9 cellular contexts compared by ENCODE assay signal in the genomic region with DNA sequence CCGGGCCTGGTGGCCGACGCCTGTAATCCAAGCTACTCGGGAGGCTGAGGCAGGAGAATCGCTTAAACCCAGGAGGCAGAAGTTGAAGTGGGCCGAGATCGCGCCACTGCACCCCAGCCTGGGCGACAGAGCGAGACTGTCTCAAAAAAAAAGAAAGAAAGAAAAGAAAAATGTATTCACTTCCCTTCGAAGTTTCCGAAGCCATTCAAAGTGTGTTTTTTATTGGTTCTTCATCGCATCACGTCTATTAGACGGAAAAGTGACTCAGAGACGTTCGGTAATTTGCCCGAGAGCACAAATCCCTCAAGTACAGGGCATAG. TPM values are rescaled to one million over a fixed set of nuclear protein-coding genes. Genes with fewer than 3 reads are reported as not detected.
DNase-seq lines count a peak whose midpoint lies in the region; ATAC-seq and TF ChIP-seq lines count a peak whose summit lies in the region.
"Not testable (repeated sequence)": the region's sequence is repeated elsewhere in the genome, so short reads cannot be mapped to it uniquely, and the experiment has no call there.
"Had no signal": no experiment of that assay in that cellular context is flagged by ENCODE, and none has a peak within 500 bp of the region (broad histone marks: within the 10 kb centered on the region; RNA-seq: fewer than 3 reads in every experiment).

No MANE protein-coding gene starts in this region.

- H4K20me1 ChIP-seq in SK-N-SH (ENCODE audit: insufficient read depth), result not testable (repeated sequence)

- CTCF ChIA-PET in SK-N-SH (lab: Yijun Ruan, JAX), result interaction anchor here (0.6 to 2.5 kb wide), 4 partner anchors 18 to 701 kb away, joined by 3 to 12 read pairs (median 3); no protein-coding TSS in a partner anchor

- POLR2A ChIA-PET in SK-N-SH (lab: Yijun Ruan, JAX), result interaction anchor here (1.3 to 1.4 kb wide), 2 partner anchors 9 to 84 kb away, joined by 3 to 4 read pairs; a partner anchor contains a TSS
- POLR2A ChIA-PET in activated naive CD8-positive, alpha-beta T cell treated with anti-CD3 and anti-CD28 coated beads, Interleukin-2, amount 10 ng/mL, durations not matched to agents 7 days and 5 days (lab: Charles Lee), result interaction anchor here (1.2 to 2.6 kb wide), 6 partner anchors 9 to 84 kb away, joined by 5 to 11 read pairs (median 8); a partner anchor contains a TSS

- not testable (repeated sequence) for H3K36me3 Mint-ChIP-seq in activated naive CD8-positive, alpha-beta T cell treated with anti-CD3 and anti-CD28 coated beads, Interleukin-2, amount 10 ng/mL, durations not matched to agents 7 days and 5 days
- H3K36me3 Mint-ChIP-seq in effector memory CD8-positive, alpha-beta T cell (ENCODE audit: insufficient read depth), result peaks cover 33% of the 10 kb centered on the region
- H3K36me3 Mint-ChIP-seq in nephron progenitor cell (ENCODE audit: low read depth), result peaks cover 13% of the 10 kb centered on the region
- peaks cover 15% of the 10 kb centered on the region for H3K36me3 Mint-ChIP-seq in stimulated activated naive CD8-positive, alpha-beta T cell treated with anti-CD3 and anti-CD28 coated beads, Interleukin-15, Interleukin-2, amounts not matched to agents 100 ng/mL and 50 ng/mL, for 24 hours (ENCODE audit: low read depth)

- not testable (repeated sequence) for H3K27me3 Mint-ChIP-seq in activated naive CD8-positive, alpha-beta T cell treated with anti-CD3 and anti-CD28 coated beads, Interleukin-2, amount 10 ng/mL, durations not matched to agents 7 days and 5 days; effector memory CD8-positive, alpha-beta T cell; nephron progenitor cell (ENCODE audit: low read depth, poor library complexity); stimulated activated naive CD8-positive, alpha-beta T cell treated with anti-CD3 and anti-CD28 coated beads, Interleukin-15, Interleukin-2, amounts not matched to agents 100 ng/mL and 50 ng/mL, for 24 hours

- not testable (repeated sequence) for H3K9me3 Mint-ChIP-seq in activated naive CD8-positive, alpha-beta T cell treated with anti-CD3 and anti-CD28 coated beads, Interleukin-2, amount 10 ng/mL, durations not matched to agents 7 days and 5 days; effector memory CD8-positive, alpha-beta T cell; nephron progenitor cell; stimulated activated naive CD8-positive, alpha-beta T cell treated with anti-CD3 and anti-CD28 coated beads, Interleukin-15, Interleukin-2, amounts not matched to agents 100 ng/mL and 50 ng/mL, for 24 hours

- H3K4me3 Mint-ChIP-seq in activated naive CD8-positive, alpha-beta T cell treated with anti-CD3 and anti-CD28 coated beads, Interleukin-2, amount 10 ng/mL, durations not matched to agents 7 days and 5 days, result peak overlapping the region; percentile 100
- H3K4me3 Mint-ChIP-seq in effector memory CD8-positive, alpha-beta T cell, result peak overlapping the region; percentile 99 to 100
- H3K4me3 Mint-ChIP-seq in nephron progenitor cell, result peak overlapping the region; percentile 95
- peak overlapping the region; percentile 99 for H3K4me3 Mint-ChIP-seq in stimulated activated naive CD8-positive, alpha-beta T cell treated with anti-CD3 and anti-CD28 coated beads, Interleukin-15, Interleukin-2, amounts not matched to agents 100 ng/mL and 50 ng/mL, for 24 hours

- H3K9me3 ChIP-seq in SK-N-SH; iPS-20b (ENCODE audit: insufficient read depth, low read depth, low read length): not testable (repeated sequence)

- peak overlapping the region in 1 of 2 experiments; percentile 94; a peak in 2 of 4 replicates for H3K27ac ChIP-seq in SK-N-SH (ENCODE audit: low read depth in 2 of 2, low read length in 1 of 2)
- not testable (repeated sequence) for H3K27ac ChIP-seq in iPS-20b (ENCODE audit: low read length)

- H3K4me3 ChIP-seq in AG09309 (ENCODE audit: control insufficient read depth, low read depth, low read length) (peak overlapping the region; percentile 91), HFF-Myc (replicated peaks; ENCODE audit: low read depth, low read length) (peak overlapping the region; percentile 93), SK-N-SH (ENCODE audit: low read depth in 2 of 2, low read length in 1 of 2) (peak overlapping the region; percentile 79 to 93), iPS-20b (ENCODE audit: low read length) (peak overlapping the region; percentile 84; the same call in 1 of the 2 replicates)

- H3F3A ChIP-seq in SK-N-SH (replicated peaks; ENCODE audit: insufficient read depth), result not testable (repeated sequence)

- H3K36me3 ChIP-seq in SK-N-SH (replicated peaks in 1 of 2; ENCODE audit: control insufficient read depth in 1 of 2, insufficient read depth in 2 of 2, low read length in 1 of 2) (peaks cover 12 to 15% of the 10 kb centered on the region in 2 experiments), iPS-20b (ENCODE audit: insufficient read depth, low read depth, low read length) (peaks cover 28% of the 10 kb centered on the region)

- peak overlapping the region; percentile 87 for H3K4me2 ChIP-seq in SK-N-SH

- DNase-seq in AG09309 (ENCODE audit: low read depth); HFF-Myc (ENCODE audit: extremely low read depth, low read depth); SK-N-SH; activated naive CD8-positive, alpha-beta T cell treated with anti-CD3 and anti-CD28 coated beads, Interleukin-2, amount 10 ng/mL, durations not matched to agents 7 days and 5 days; effector memory CD8-positive, alpha-beta T cell; nephron progenitor cell: not testable (repeated sequence)

- H3K4me1 ChIP-seq in SK-N-SH (ENCODE audit: control insufficient read depth in 1 of 2, insufficient read depth in 2 of 2, low read depth in 1 of 2, low read length in 1 of 2); iPS-20b (ENCODE audit: insufficient read depth, low read length): not testable (repeated sequence)

- not testable (repeated sequence) for ATAC-seq in activated naive CD8-positive, alpha-beta T cell treated with anti-CD3 and anti-CD28 coated beads, Interleukin-2, amount 10 ng/mL, durations not matched to agents 7 days and 5 days (ENCODE audit: low read depth); effector memory CD8-positive, alpha-beta T cell (replicated peaks)

- TF ChIP-seq EP300 in SK-N-SH (IDR thresholded peaks at IDR 0.05; ENCODE audit: borderline replicate concordance in 1 of 2, low read depth in 1 of 2, low read length in 1 of 2), result not testable (repeated sequence)

- not testable (repeated sequence) for TF ChIP-seq CTCF in AG09309 (IDR thresholded peaks at IDR 0.05; ENCODE audit: control insufficient read depth, insufficient read depth, low read depth, low read length, missing control alignments); HFF-Myc (IDR thresholded peaks at IDR 0.05; ENCODE audit: low read depth, low read length, missing control alignments); SK-N-SH (IDR thresholded peaks at IDR 0.05); nephron progenitor cell (IDR thresholded peaks at IDR 0.05)

- peak overlapping the region; percentile 88 for H3K9ac ChIP-seq in SK-N-SH
- H3K9ac ChIP-seq in iPS-20b (ENCODE audit: low read depth, low read length), result not testable (repeated sequence)

- peak overlapping the region; percentile 100 for H2AFZ ChIP-seq in SK-N-SH (ENCODE audit: low read depth)

- not testable (repeated sequence) for H3K9me2 ChIP-seq in SK-N-SH

- H3K79me2 ChIP-seq in SK-N-SH (ENCODE audit: insufficient read depth), result peaks cover 41% of the 10 kb centered on the region

- H3K27me3 ChIP-seq in SK-N-SH (ENCODE audit: insufficient read depth); iPS-20b (ENCODE audit: insufficient read depth, low read length): not testable (repeated sequence)

- H3K27ac Mint-ChIP-seq in activated naive CD8-positive, alpha-beta T cell treated with anti-CD3 and anti-CD28 coated beads, Interleukin-2, amount 10 ng/mL, durations not matched to agents 7 days and 5 days, result peak overlapping the region; percentile 95
- peak overlapping the region; percentile 98 for H3K27ac Mint-ChIP-seq in effector memory CD8-positive, alpha-beta T cell
- H3K27ac Mint-ChIP-seq in nephron progenitor cell, result not testable (repeated sequence)
- H3K27ac Mint-ChIP-seq in stimulated activated naive CD8-positive, alpha-beta T cell treated with anti-CD3 and anti-CD28 coated beads, Interleukin-15, Interleukin-2, amounts not matched to agents 100 ng/mL and 50 ng/mL, for 24 hours, result peak overlapping the region; percentile 93

- TF ChIP-seq RAD21 in SK-N-SH (IDR thresholded peaks at IDR 0.05; ENCODE audit: low read length), result not testable (repeated sequence)

- H3K4me1 Mint-ChIP-seq in activated naive CD8-positive, alpha-beta T cell treated with anti-CD3 and anti-CD28 coated beads, Interleukin-2, amount 10 ng/mL, durations not matched to agents 7 days and 5 days, result peaks cover 27% of the 10 kb centered on the region
- H3K4me1 Mint-ChIP-seq in effector memory CD8-positive, alpha-beta T cell (ENCODE audit: low read depth in 2 of 2), result peaks cover 19 to 34% of the 10 kb centered on the region in 2 donors
- peaks cover 18% of the 10 kb centered on the region for H3K4me1 Mint-ChIP-seq in nephron progenitor cell
- peaks cover 28% of the 10 kb centered on the region for H3K4me1 Mint-ChIP-seq in stimulated activated naive CD8-positive, alpha-beta T cell treated with anti-CD3 and anti-CD28 coated beads, Interleukin-15, Interleukin-2, amounts not matched to agents 100 ng/mL and 50 ng/mL, for 24 hours (ENCODE audit: low read depth)

- 72% methylated on average over 18 of the region's 18 CpGs for WGBS in SK-N-SH (ENCODE audit: low lambda C conversion rate)

RNA-seq across cellular contexts. Expression of a gene that starts 0.5 kb away (rescaled TPM):
- polyA plus RNA-seq in SK-N-SH (2012; rRNA removed), result 11.9 and 12.1 TPM in 2 replicates
- polyA plus RNA-seq in SK-N-SH (2012; cell fraction: cytosol; rRNA removed), result 14.4 and 17.7 TPM in 2 replicates
- polyA plus RNA-seq in SK-N-SH (2012; cell fraction: nucleus; rRNA removed), result 6.3 and 8.1 TPM in 2 replicates
- total RNA-seq in activated naive CD8-positive, alpha-beta T cell treated with anti-CD3 and anti-CD28 coated beads, Interleukin-2, amount 10 ng/mL, durations not matched to agents 7 days and 5 days, result 10 to 100 TPM; 24.3 to 26.6 TPM

RNA-seq across cellular contexts. Expression of a gene that starts 29.0 kb away (rescaled TPM):
- polyA plus RNA-seq in SK-N-SH (2012; rRNA removed), result not detected in 2 replicates
- not detected in 2 replicates for polyA plus RNA-seq in SK-N-SH (2012; cell fraction: cytosol; rRNA removed)
- polyA plus RNA-seq in SK-N-SH (2012; cell fraction: nucleus; rRNA removed), result not detected in 2 replicates
- total RNA-seq in activated naive CD8-positive, alpha-beta T cell treated with anti-CD3 and anti-CD28 coated beads, Interleukin-2, amount 10 ng/mL, durations not matched to agents 7 days and 5 days, result not detected
- total RNA-seq: pulmonary artery endothelial cell had no signal

RNA-seq across cellular contexts. Expression of a gene that starts 40.2 kb away (rescaled TPM):
- polyA plus RNA-seq in SK-N-SH (2012; rRNA removed), result not detected in 2 replicates
- not detected in 2 replicates for polyA plus RNA-seq in SK-N-SH (2012; cell fraction: cytosol; rRNA removed)
- polyA plus RNA-seq in SK-N-SH (2012; cell fraction: nucleus; rRNA removed), result not detected in 2 replicates
- not detected for total RNA-seq in activated naive CD8-positive, alpha-beta T cell treated with anti-CD3 and anti-CD28 coated beads, Interleukin-2, amount 10 ng/mL, durations not matched to agents 7 days and 5 days
- total RNA-seq: pulmonary artery endothelial cell had no signal
